Comparison of ENCODE assay signal across 16 cellular contexts in genomic region chr12:114406326-114407033, GRCh38. TPM values are rescaled to one million over a fixed set of nuclear protein-coding genes. Genes with fewer than 3 reads are reported as not detected.
DNase-seq lines count a peak whose midpoint lies in the region; ATAC-seq and TF ChIP-seq lines count a peak whose summit lies in the region.
"Had no signal": no experiment of that assay in that cellular context is flagged by ENCODE, and none has a peak within 500 bp of the region (broad histone marks: within the 10 kb centered on the region; RNA-seq: fewer than 3 reads in every experiment).

No MANE protein-coding gene starts in this region.

- H3K4me3 Mint-ChIP-seq in T-helper 1 cell treated with Interleukin-12 subunit alpha and Interleukin-12 subunit beta and Interleukin-4 antibody, amounts not matched to agents 30 μg/mL and 1 μg/mL, for 36 hours, result peak overlapping the region; percentile 9
- H3K4me3 Mint-ChIP-seq in HFFc6, result peak overlapping the region; percentile 99
- H3K4me3 Mint-ChIP-seq: activated naive CD4-positive, alpha-beta T cell treated with anti-CD3 and anti-CD28 coated beads for 36 hours; central memory CD8-positive, alpha-beta T cell; nephron progenitor cell had no signal

- peaks cover 97% of the 10 kb centered on the region for H3K27me3 Mint-ChIP-seq in T-helper 1 cell treated with Interleukin-12 subunit alpha and Interleukin-12 subunit beta and Interleukin-4 antibody, amounts not matched to agents 30 μg/mL and 1 μg/mL, for 36 hours (ENCODE audit: low read depth)
- peaks cover 14% of the 10 kb centered on the region for H3K27me3 Mint-ChIP-seq in HFFc6 (ENCODE audit: insufficient read depth)

- peak overlapping the region; percentile 66 for H3K27ac Mint-ChIP-seq in T-helper 1 cell treated with Interleukin-12 subunit alpha and Interleukin-12 subunit beta and Interleukin-4 antibody, amounts not matched to agents 30 μg/mL and 1 μg/mL, for 36 hours
- peak overlapping the region; percentile 92 for H3K27ac Mint-ChIP-seq in HFFc6
- H3K27ac Mint-ChIP-seq: activated naive CD4-positive, alpha-beta T cell treated with anti-CD3 and anti-CD28 coated beads for 36 hours; nephron progenitor cell had no signal

- H3K9me3 Mint-ChIP-seq in T-helper 1 cell treated with Interleukin-12 subunit alpha and Interleukin-12 subunit beta and Interleukin-4 antibody, amounts not matched to agents 30 μg/mL and 1 μg/mL, for 36 hours, result peaks cover 3% of the 10 kb centered on the region
- no peaks in the 10 kb centered on the region for H3K9me3 Mint-ChIP-seq in HFFc6
- H3K9me3 Mint-ChIP-seq: activated naive CD4-positive, alpha-beta T cell treated with anti-CD3 and anti-CD28 coated beads for 36 hours; central memory CD8-positive, alpha-beta T cell had no signal

- peaks cover 1% of the 10 kb centered on the region for H3K4me1 Mint-ChIP-seq in T-helper 1 cell treated with Interleukin-12 subunit alpha and Interleukin-12 subunit beta and Interleukin-4 antibody, amounts not matched to agents 30 μg/mL and 1 μg/mL, for 36 hours (ENCODE audit: low read depth)
- peaks cover 33% of the 10 kb centered on the region for H3K4me1 Mint-ChIP-seq in HFFc6 (ENCODE audit: low read depth)
- H3K4me1 Mint-ChIP-seq: central memory CD8-positive, alpha-beta T cell had no signal

- H3K36me3 Mint-ChIP-seq in T-helper 1 cell treated with Interleukin-12 subunit alpha and Interleukin-12 subunit beta and Interleukin-4 antibody, amounts not matched to agents 30 μg/mL and 1 μg/mL, for 36 hours (ENCODE audit: low read depth), result peaks cover 7% of the 10 kb centered on the region
- peaks cover 48% of the 10 kb centered on the region for H3K36me3 Mint-ChIP-seq in HFFc6 (ENCODE audit: low read depth)

- intact Hi-C loops in head of caudate nucleus (cut with DNase I), result loop anchor here (10.0 kb wide), 1 partner anchor 278 kb away; the partner anchor contains the start of gene TBX3

- TF ChIP-seq CTCF in HFFc6 (IDR thresholded peaks at IDR 0.05) (no peak), fibroblast of pulmonary artery (IDR thresholded peaks at IDR 0.05; ENCODE audit: low read length, missing control alignments) (no peak)

- no peak for ATAC-seq in HG02938 (IDR thresholded peaks at IDR 0.05; ENCODE audit: unreplicated experiment)
- ATAC-seq: HCT116, left colon had no signal

- H3K4me3 ChIP-seq in fibroblast of pulmonary artery (replicated peaks; ENCODE audit: low read depth, low read length), result peak overlapping the region; percentile 65

- DNase-seq in T-helper 1 cell (no peak), HFFc6 (peak; percentile 62), fibroblast of pulmonary artery (ENCODE audit: low read depth) (peak; percentile 57), retina (peak; percentile 69), head of caudate nucleus (no peak), AG08396 (ENCODE audit: low spot score) (no peak)
- DNase-seq: activated CD8-positive, alpha-beta memory T cell treated with anti-CD3 and anti-CD28 coated beads for 24 hours; activated naive CD4-positive, alpha-beta T cell treated with anti-CD3 and anti-CD28 coated beads for 36 hours; left colon; NCI-H2081; nephron progenitor cell; SIG-M5 had no signal

RNA-seq across cellular contexts. Expression of gene TBX5, which starts 0.5 kb away (rescaled TPM):
- 10 to 100 TPM; 20.7 to 27.8 (median 24.3) TPM for total RNA-seq in HFFc6 (2021; fragmentation: NEBNext Ultra II Directional; extraction: Animal tissue kit (Norgen Biotek cat#: 25700))
- total RNA-seq: activated naive CD4-positive, alpha-beta T cell treated with anti-CD3 and anti-CD28 coated beads for 36 hours; left colon had no signal

Comparison
In these comparisons a context has a peak if more than half of its experiments do, and no peak if none do; other contexts are left out.
1. DNase-seq: peak in HFFc6 (single experiment), fibroblast of pulmonary artery (single experiment) and retina (single experiment); none in T-helper 1 cell (0 of 5), head of caudate nucleus (0 of 42) and AG08396 (single experiment).